ENCODE assay signal across 15 cellular contexts in the genomic region with DNA sequence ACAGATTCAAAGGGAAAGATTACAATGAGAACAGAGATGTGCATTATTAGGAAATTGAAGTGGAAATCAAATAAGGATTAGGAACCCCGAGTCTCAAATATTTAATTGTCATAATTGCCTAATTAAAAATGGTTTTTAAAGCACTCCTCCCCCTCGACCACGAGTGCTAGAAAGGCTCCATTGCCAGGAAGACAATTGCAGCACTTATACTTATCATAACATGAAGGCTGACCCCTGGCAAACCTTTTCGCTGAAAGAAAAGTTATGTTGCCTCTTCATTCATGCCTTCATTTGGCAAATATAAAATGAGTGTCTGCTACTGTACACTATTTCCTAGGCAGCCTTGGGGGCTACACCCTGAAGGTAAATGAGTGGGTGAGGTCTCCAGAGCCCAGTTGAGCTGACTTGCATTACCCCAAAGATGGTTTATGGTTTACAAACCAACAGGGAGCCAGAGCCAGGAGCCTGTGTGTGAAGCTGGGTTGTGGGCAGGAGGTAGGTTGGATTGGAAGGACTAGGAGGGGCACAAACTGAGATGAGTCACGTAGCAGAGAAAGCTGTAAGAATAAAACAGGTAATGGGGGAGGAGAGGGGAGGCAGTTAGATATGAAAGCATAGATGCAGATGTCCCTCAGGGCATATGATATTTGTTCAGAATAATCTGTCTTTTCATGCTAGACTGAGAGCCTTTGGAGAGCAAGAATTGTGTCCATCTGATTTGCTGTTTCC.
DNase-seq lines count a peak whose midpoint lies in the region; ATAC-seq lines count a peak whose summit lies in the region.
"Had no signal": no experiment of that assay in that cellular context is flagged by ENCODE, and none has a peak within 500 bp of the region (broad histone marks: within the 10 kb centered on the region; RNA-seq: fewer than 3 reads in every experiment).

No MANE protein-coding gene starts in this region.

- peaks cover 2% of the 10 kb centered on the region for H3K9me3 Mint-ChIP-seq in activated naive CD4-positive, alpha-beta T cell treated with anti-CD3 and anti-CD28 coated beads, Interleukin-2, amount 10 ng/mL, durations not matched to agents 7 days and 5 days
- H3K9me3 Mint-ChIP-seq in activated naive CD4-positive, alpha-beta T cell treated with anti-CD3 and anti-CD28 coated beads for 36 hours, result peaks cover 2% of the 10 kb centered on the region
- H3K9me3 Mint-ChIP-seq: T-helper 1 cell treated with Interleukin-12 subunit alpha and Interleukin-12 subunit beta and Interleukin-4 antibody, amounts not matched to agents 30 μg/mL and 1 μg/mL, for 36 hours had no signal

- DNase-seq in left ventricle myocardium superior (no peak), cardiac septum (ENCODE audit: low spot score) (no peak), NCI-H1105 (lab: John Stamatoyannopoulos, UW) (peak; percentile 74), SW480 (ENCODE audit: low spot score) (peak; percentile 36)
- DNase-seq in activated naive CD4-positive, alpha-beta T cell treated with anti-CD3 and anti-CD28 coated beads, Interleukin-2, amount 10 ng/mL, durations not matched to agents 7 days and 5 days, result no peak
- no peak for DNase-seq in activated naive CD4-positive, alpha-beta T cell treated with anti-CD3 and anti-CD28 coated beads for 36 hours
- DNase-seq: ACHN, DND-41, GM23248, MM.1S, NCI-H1092, NCI-H1694 treated with DMSO at 0.1 percent for 48 hours, NCI-H524 had no signal

- H3K27ac Mint-ChIP-seq in activated naive CD4-positive, alpha-beta T cell treated with anti-CD3 and anti-CD28 coated beads, Interleukin-2, amount 10 ng/mL, durations not matched to agents 7 days and 5 days, result no peak overlapping the region
- H3K27ac Mint-ChIP-seq in activated naive CD4-positive, alpha-beta T cell treated with anti-CD3 and anti-CD28 coated beads for 36 hours, result no peak overlapping the region
- H3K27ac Mint-ChIP-seq: T-helper 1 cell treated with Interleukin-12 subunit alpha and Interleukin-12 subunit beta and Interleukin-4 antibody, amounts not matched to agents 30 μg/mL and 1 μg/mL, for 36 hours had no signal

- H3K4me1 Mint-ChIP-seq in activated naive CD4-positive, alpha-beta T cell treated with anti-CD3 and anti-CD28 coated beads, Interleukin-2, amount 10 ng/mL, durations not matched to agents 7 days and 5 days, result no peaks in the 10 kb centered on the region
- H3K4me1 Mint-ChIP-seq in activated naive CD4-positive, alpha-beta T cell treated with anti-CD3 and anti-CD28 coated beads for 36 hours (ENCODE audit: low read depth), result no peaks in the 10 kb centered on the region

- no peaks in the 10 kb centered on the region for H3K27me3 Mint-ChIP-seq in activated naive CD4-positive, alpha-beta T cell treated with anti-CD3 and anti-CD28 coated beads, Interleukin-2, amount 10 ng/mL, durations not matched to agents 7 days and 5 days
- peaks cover 1% of the 10 kb centered on the region for H3K27me3 Mint-ChIP-seq in activated naive CD4-positive, alpha-beta T cell treated with anti-CD3 and anti-CD28 coated beads for 36 hours (ENCODE audit: low read depth)

- no peaks in the 10 kb centered on the region for H3K36me3 Mint-ChIP-seq in activated naive CD4-positive, alpha-beta T cell treated with anti-CD3 and anti-CD28 coated beads, Interleukin-2, amount 10 ng/mL, durations not matched to agents 7 days and 5 days
- no peaks in the 10 kb centered on the region for H3K36me3 Mint-ChIP-seq in activated naive CD4-positive, alpha-beta T cell treated with anti-CD3 and anti-CD28 coated beads for 36 hours (ENCODE audit: low read depth)

- CTCF ChIA-PET in activated naive CD4-positive, alpha-beta T cell treated with anti-CD3 and anti-CD28 coated beads, Interleukin-2, amount 10 ng/mL, durations not matched to agents 7 days and 5 days (lab: Charles Lee), result interaction anchor here (1.2 kb wide), 1 partner anchor 18 kb away, joined by 3 read pairs; no protein-coding TSS in a partner anchor
- CTCF ChIA-PET in activated naive CD4-positive, alpha-beta T cell treated with anti-CD3 and anti-CD28 coated beads for 36 hours (lab: Charles Lee), result no interaction called here

- no peak overlapping the region for H3K4me3 Mint-ChIP-seq in activated naive CD4-positive, alpha-beta T cell treated with anti-CD3 and anti-CD28 coated beads, Interleukin-2, amount 10 ng/mL, durations not matched to agents 7 days and 5 days
- H3K4me3 Mint-ChIP-seq in activated naive CD4-positive, alpha-beta T cell treated with anti-CD3 and anti-CD28 coated beads for 36 hours, result no peak overlapping the region
- H3K4me3 Mint-ChIP-seq: T-helper 1 cell treated with Interleukin-12 subunit alpha and Interleukin-12 subunit beta and Interleukin-4 antibody, amounts not matched to agents 30 μg/mL and 1 μg/mL, for 36 hours had no signal

- ATAC-seq in left ventricle myocardium superior (peak; percentile 57), GM21515 (IDR thresholded peaks at IDR 0.05; ENCODE audit: unreplicated experiment) (no peak)

- intact Hi-C loops in left ventricle myocardium superior (cut with micrococcal nuclease) (no loop called here), cardiac septum (cut with DNase I) (no loop called here)
- intact Hi-C loops in activated naive CD4-positive, alpha-beta T cell treated with anti-CD3 and anti-CD28 coated beads for 36 hours (cut with micrococcal nuclease), result no loop called here

Comparison
In these comparisons a context has a peak if more than half of its experiments do, and no peak if none do; other contexts are left out.
1. DNase-seq: peak in NCI-H1105 (single experiment) and SW480 (single experiment); none in left ventricle myocardium superior (single experiment), cardiac septum (single experiment), activated naive CD4-positive, alpha-beta T cell treated with anti-CD3 and anti-CD28 coated beads, Interleukin-2, amount 10 ng/mL, durations not matched to agents 7 days and 5 days (single experiment) and activated naive CD4-positive, alpha-beta T cell treated with anti-CD3 and anti-CD28 coated beads for 36 hours (single experiment).